14 cellular contexts compared by ENCODE assay signal in the genomic region with DNA sequence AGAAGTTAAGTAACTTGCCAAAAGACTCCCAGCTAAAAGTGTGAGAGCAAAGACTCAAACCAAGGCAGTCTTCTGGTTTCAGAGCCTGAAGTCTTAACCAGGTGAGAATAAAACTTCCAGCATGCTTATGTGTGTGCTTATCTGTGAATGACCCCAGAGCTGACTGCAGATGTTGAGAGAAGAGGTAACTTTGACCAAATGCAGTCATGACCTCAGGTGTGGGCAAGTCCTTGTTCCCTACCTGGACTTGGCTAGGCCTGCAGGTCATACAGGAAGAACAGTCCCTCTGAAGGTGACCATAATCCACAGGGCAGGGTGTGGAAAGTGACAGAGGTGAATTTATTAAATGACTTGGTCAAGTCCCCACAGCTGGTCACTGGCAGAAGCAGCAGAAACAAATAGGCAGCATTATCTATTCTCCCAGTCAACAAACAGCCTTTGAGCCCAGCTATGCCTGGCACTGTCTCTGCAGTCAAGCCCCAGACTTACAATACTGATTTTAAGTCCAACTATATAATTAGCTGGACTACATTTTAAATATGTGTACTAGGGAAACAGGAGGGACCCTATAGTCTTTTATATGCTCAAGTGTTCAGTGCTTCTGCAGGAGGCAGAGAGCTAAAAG. TPM values are rescaled to one million over a fixed set of nuclear protein-coding genes. Genes with fewer than 3 reads are reported as not detected.
DNase-seq lines count a peak whose midpoint lies in the region; ATAC-seq and TF ChIP-seq lines count a peak whose summit lies in the region.
"Had no signal": no experiment of that assay in that cellular context is flagged by ENCODE, and none has a peak within 500 bp of the region (broad histone marks: within the 10 kb centered on the region; RNA-seq: fewer than 3 reads in every experiment).

No MANE protein-coding gene starts in this region.

- H3K36me3 Mint-ChIP-seq in CD4-positive, alpha-beta memory T cell = no peaks in the 10 kb centered on the region

- POLR2A ChIA-PET in Panc1 (lab: Charles Lee) = interaction anchor here (0.6 kb wide), 1 partner anchor 193 kb away, joined by 7 read pairs; no protein-coding TSS in a partner anchor
- POLR2A ChIA-PET in CD4-positive, alpha-beta memory T cell (lab: Charles Lee; ENCODE audit: partially characterized antibody) = interaction anchor here (1.1 kb wide), 1 partner anchor 29 kb away, joined by 3 read pairs; no protein-coding TSS in a partner anchor

- H3K4me1 ChIP-seq in Panc1 (ENCODE audit: control insufficient read depth, insufficient read depth, low read length) = peaks cover 18% of the 10 kb centered on the region
- peaks cover 17% of the 10 kb centered on the region for H3K4me1 ChIP-seq in CD4-positive, alpha-beta memory T cell (ENCODE audit: insufficient read depth, low read length)

- H3K36me3 ChIP-seq in Panc1 (ENCODE audit: control insufficient read depth, insufficient read depth, low read length) = no peaks in the 10 kb centered on the region
- H3K36me3 ChIP-seq in CD4-positive, alpha-beta memory T cell (ENCODE audit: insufficient read depth, low read length) = no peaks in the 10 kb centered on the region

- peaks cover 29 to 33% of the 10 kb centered on the region in 2 donors for H3K27me3 Mint-ChIP-seq in CD4-positive, alpha-beta memory T cell

- DNase-seq in Panc1 (ENCODE audit: low read depth, low spot score) (no peak), midbrain (lab: John Stamatoyannopoulos, UW) (peak; percentile 77), superior temporal gyrus (ENCODE audit: extremely low spot score) (peak; percentile 86), GM13977 (ENCODE audit: low spot score) (no peak), DMS 273 (lab: John Stamatoyannopoulos, UW; ENCODE audit: unreplicated experiment) (no peak)
- no peak for DNase-seq in CD4-positive, alpha-beta memory T cell
- DNase-seq: IMR-90, MV-4-11, NCI-H1417 treated with DMSO at 0.1 percent for 48 hours, NCI-H2029, NCI-H2171 treated with DMSO at 0.1 percent for 48 hours, NCI-H524, PC-3 had no signal

- CTCF ChIA-PET in Panc1 (lab: Charles Lee) = no interaction called here
- CTCF ChIA-PET in CD4-positive, alpha-beta memory T cell (lab: Charles Lee; ENCODE audit: partially characterized antibody) = interaction anchor here (1.0 kb wide), 1 partner anchor 9 kb away, joined by 3 read pairs; no protein-coding TSS in a partner anchor

- H3K4me1 Mint-ChIP-seq in CD4-positive, alpha-beta memory T cell = peaks cover 3 to 15% (median 9%) of the 10 kb centered on the region in 4 donors

- no peak overlapping the region for H3K4me3 Mint-ChIP-seq in CD4-positive, alpha-beta memory T cell

- no peaks in the 10 kb centered on the region for H3K9me3 ChIP-seq in Panc1 (ENCODE audit: control insufficient read depth, insufficient read depth, low read depth, low read length)
- no peaks in the 10 kb centered on the region for H3K9me3 ChIP-seq in CD4-positive, alpha-beta memory T cell (ENCODE audit: control insufficient read depth in 1 of 2, low read length in 2 of 2)

- ATAC-seq in Panc1 = no peak
- ATAC-seq: PC-3 had no signal

- TF ChIP-seq CTCF in Panc1 (IDR thresholded peaks at IDR 0.05) = no peak
- TF ChIP-seq CTCF in GM13977 (IDR thresholded peaks at IDR 0.05; ENCODE audit: extremely low read depth, insufficient read depth, missing control alignments) = no peak

- intact Hi-C loops in Panc1 (cut with micrococcal nuclease; ENCODE audit: unreplicated experiment) = no loop called here
- intact Hi-C loops in CD4-positive, alpha-beta memory T cell (cut with micrococcal nuclease) = no loop called here

- H3K27me3 ChIP-seq in Panc1 (ENCODE audit: control insufficient read depth, insufficient read depth, low read length) = no peaks in the 10 kb centered on the region
- H3K27me3 ChIP-seq in CD4-positive, alpha-beta memory T cell (ENCODE audit: insufficient read depth, low read length) = peaks cover 12% of the 10 kb centered on the region

- no peak overlapping the region for H3K4me3 ChIP-seq in Panc1 (ENCODE audit: low read depth in 2 of 2, low read length in 2 of 2)
- no peak overlapping the region for H3K4me3 ChIP-seq in CD4-positive, alpha-beta memory T cell (ENCODE audit: low read length in 2 of 2)

- H3K9me3 Mint-ChIP-seq in CD4-positive, alpha-beta memory T cell = peaks cover 0 to 3% (median 0%) of the 10 kb centered on the region in 8 donors

- H3K27ac Mint-ChIP-seq in CD4-positive, alpha-beta memory T cell = no peak overlapping the region

- BruUV-seq in Panc1 (replicated peaks; lab: Mats Ljungman, UMichigan) = TSS peak; percentile 62

- in situ Hi-C loops in Panc1 (cut with HindIII; ENCODE audit: low pct_unique_long_range_greater_than_20kb, low sequenced_read_pairs) = no loop called here
- in situ Hi-C loops in GM13977 (cut with MboI; ENCODE audit: low pct_unique_long_range_greater_than_20kb, low sequenced_read_pairs, unreplicated experiment) = no loop called here

- H3K27ac ChIP-seq in Panc1 (ENCODE audit: low read length) = no peak overlapping the region
- peak overlapping the region; percentile 93 for H3K27ac ChIP-seq in cingulate gyrus (ENCODE audit: low read depth, low read length)
- no peak overlapping the region for H3K27ac ChIP-seq in CD4-positive, alpha-beta memory T cell (ENCODE audit: low read depth, low read length)

RNA-seq across cellular contexts. Expression of a gene that starts 3.0 kb away (rescaled TPM):
- 19.5 TPM for total RNA-seq in Panc1 (2021; ENCODE audit: unreplicated experiment)
- 17.0 TPM for polyA plus RNA-seq in Panc1 (2012; ENCODE audit: insufficient read length)
- total RNA-seq in CD4-positive, alpha-beta memory T cell = under 1 TPM; 0.17 to 0.38 TPM
- under 1 TPM; 0.39 to 0.55 TPM for polyA plus RNA-seq in CD4-positive, alpha-beta memory T cell

RNA-seq across cellular contexts. Expression of a gene that starts 59.5 kb away (rescaled TPM):
- total RNA-seq in Panc1 (2021; ENCODE audit: unreplicated experiment) = 0.95 TPM
- 1.1 TPM for polyA plus RNA-seq in Panc1 (2012; ENCODE audit: insufficient read length)
- total RNA-seq in CD4-positive, alpha-beta memory T cell = under 1 TPM; 0.64 to 0.78 TPM
- polyA plus RNA-seq in CD4-positive, alpha-beta memory T cell = not detected
- total RNA-seq: IMR-90 had no signal

Comparison
In these comparisons a context has a peak if more than half of its experiments do, and no peak if none do; other contexts are left out.
1. DNase-seq: peak in midbrain (single experiment) and superior temporal gyrus (single experiment); none in Panc1 (single experiment), CD4-positive, alpha-beta memory T cell (0 of 5), GM13977 (single experiment) and DMS 273 (single experiment).
2. RNA of a gene that starts 3.0 kb away (total RNA-seq): 19.5 TPM in Panc1 (single experiment); 0.17 to 0.38 TPM in CD4-positive, alpha-beta memory T cell; every median in the first group is over 10 times any median in the second.